ENCODE assay signal across 1 cellular context in genomic region chr12:19620222-19620621, GRCh38.
TF ChIP-seq lines count a peak whose summit lies in the region.

No MANE protein-coding gene starts in this region.

TF ChIP-seq in H1, 55 proteins besides CTCF, POLR2A, EP300 and RAD21:
- no peak for TF ChIP-seq NANOG (IDR thresholded peaks at IDR 0.05; ENCODE audit: insufficient read depth, low read depth, low read length, poor library complexity, severe bottlenecking)
- TF ChIP-seq MAFK (IDR thresholded peaks at IDR 0.05; ENCODE audit: low read depth, low read length): no peak
- TF ChIP-seq HDAC2 (IDR thresholded peaks at IDR 0.05; ENCODE audit: borderline replicate concordance in 1 of 2, low read depth in 2 of 2, low read length in 2 of 2): no peak
